Comparison of ENCODE assay signal across 8 cellular contexts in the genomic region with DNA sequence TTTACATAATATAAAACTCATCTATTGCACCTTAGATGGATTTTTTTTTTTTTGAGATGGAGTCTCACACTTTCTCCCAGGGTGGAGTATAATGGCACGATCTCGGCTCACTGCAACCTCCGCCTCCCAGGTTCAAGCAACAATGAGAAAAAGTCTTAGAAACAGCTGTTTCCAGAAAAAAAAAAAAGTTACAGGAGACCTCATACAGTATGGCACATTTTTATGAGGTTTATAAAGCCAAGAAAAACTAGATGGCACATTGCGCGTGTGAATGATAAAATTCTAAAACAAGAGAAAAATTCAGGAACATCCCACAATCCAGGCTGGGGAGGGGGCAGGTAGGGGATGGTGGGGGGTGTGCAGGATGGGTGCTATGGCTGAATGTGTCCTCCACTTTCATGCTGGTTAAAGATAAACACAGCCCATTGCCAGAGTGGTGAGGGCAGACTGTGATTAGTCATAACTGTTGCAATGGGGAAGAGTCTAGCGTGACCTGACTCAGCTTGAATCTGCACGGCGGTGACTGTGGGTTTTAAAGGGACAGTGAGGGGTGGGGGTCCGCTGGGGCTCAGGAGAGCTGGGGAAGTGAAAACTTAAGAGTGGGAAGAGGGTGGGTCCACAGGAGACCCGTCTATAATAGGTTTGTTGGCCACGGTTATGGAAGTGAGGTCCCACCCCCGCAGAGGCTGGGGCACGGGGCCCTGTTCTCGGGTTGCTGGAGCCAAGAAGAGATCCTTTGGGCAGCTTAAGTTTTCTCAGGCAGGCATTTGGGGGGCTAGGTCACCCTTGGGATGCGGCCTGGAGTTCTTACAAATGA. TPM values are rescaled to one million over a fixed set of nuclear protein-coding genes. Genes with fewer than 3 reads are reported as not detected.
DNase-seq lines count a peak whose midpoint lies in the region; ATAC-seq and TF ChIP-seq lines count a peak whose summit lies in the region.

No MANE protein-coding gene starts in this region.

- no peaks in the 10 kb centered on the region for H3K4me1 ChIP-seq in uterus

- H3K27ac ChIP-seq in uterus, result no peak overlapping the region

- no peak overlapping the region for H3K4me3 ChIP-seq in uterus

- DNase-seq in GM13976 (ENCODE audit: low spot score), result peak; percentile 84
- peak; percentile 54 to 65 for DNase-seq in activated CD4-positive, alpha-beta T cell treated with anti-CD3 and anti-CD28 coated beads, Interleukin-2, amount 50 U/mL, for 48 hours
- DNase-seq in kidney tubule cell (ENCODE audit: low spot score), result peak; percentile 87
- no peak for DNase-seq in NCI-H748 treated with DMSO at 0.1 percent for 48 hours (lab: John Stamatoyannopoulos, UW)
- no peak for DNase-seq in central memory CD4-positive, alpha-beta T cell
- no peak for DNase-seq in uterus

- H3K27me3 ChIP-seq in uterus, result no peaks in the 10 kb centered on the region

- intact Hi-C loops in uterus (cut with DNase I; ENCODE audit: low total_unique reads), result no loop called here

- H3K36me3 ChIP-seq in uterus, result no peaks in the 10 kb centered on the region

- TF ChIP-seq CTCF in GM13976 (IDR thresholded peaks at IDR 0.05; ENCODE audit: borderline replicate concordance, control extremely low read depth, extremely low read depth, insufficient read depth, missing control alignments) (no peak), uterus (IDR thresholded peaks at IDR 0.05) (no peak)

- ATAC-seq in GM21515 (IDR thresholded peaks at IDR 0.05; ENCODE audit: unreplicated experiment) (peak; percentile 95), HG03558 (IDR thresholded peaks at IDR 0.05; ENCODE audit: extremely low read depth, unreplicated experiment) (peak; percentile 88)

- no peak for TF ChIP-seq POLR2A in uterus (IDR thresholded peaks at IDR 0.05)

- in situ Hi-C loops in GM13976 (cut with MboI; ENCODE audit: low sequenced_read_pairs, unreplicated experiment), result no loop called here

- no peaks in the 10 kb centered on the region for H3K9me3 ChIP-seq in uterus

RNA-seq across cellular contexts. Expression of a gene that starts 11.9 kb away (rescaled TPM):
- total RNA-seq in uterus, result 10 to 100 TPM in 3 of 4 donors, under 1 TPM in 1; 0.59 to 32.6 (median 15.3) TPM

RNA-seq across cellular contexts. Expression of a gene that starts 12.3 kb away (rescaled TPM):
- 10 to 100 TPM in 1 of 4 donors, 1 to 10 TPM in 2, under 1 TPM in 1; 0.51 to 17.2 (median 3.2) TPM for total RNA-seq in uterus

Comparison
In these comparisons a context has a peak if more than half of its experiments do, and no peak if none do; other contexts are left out.
1. DNase-seq: peak in GM13976 (single experiment), activated CD4-positive, alpha-beta T cell treated with anti-CD3 and anti-CD28 coated beads, Interleukin-2, amount 50 U/mL, for 48 hours (2 of 2) and kidney tubule cell (single experiment); none in NCI-H748 treated with DMSO at 0.1 percent for 48 hours (single experiment), central memory CD4-positive, alpha-beta T cell (single experiment) and uterus (0 of 2).